ENCODE assay signal across 1 cellular context in genomic region chr1:56617141-56617540, GRCh38.
A peak's percentile ranks its signal among the peaks of the same experiment; 100 is the strongest.
TF ChIP-seq lines count a peak whose summit lies in the region.

No MANE protein-coding gene starts in this region.

TF ChIP-seq in HEK293, 187 proteins besides CTCF, POLR2A, EP300 and RAD21 (continued from another document):
- peak; percentile 14; the same call in 1 of the 2 replicates for TF ChIP-seq ZNF2 (tag by site-specific recombination; IDR thresholded peaks at IDR 0.05)
- peak; percentile 89 for TF ChIP-seq INSM2 (tag by site-specific recombination; IDR thresholded peaks at IDR 0.05)
- TF ChIP-seq SP7 (tag by site-specific recombination; IDR thresholded peaks at IDR 0.05) = peak; percentile 61
- TF ChIP-seq ZNF133 (tag by site-specific recombination; IDR thresholded peaks at IDR 0.05) = no peak
- no peak for TF ChIP-seq ZNF202 (tag by site-specific recombination; IDR thresholded peaks at IDR 0.05; ENCODE audit: borderline replicate concordance)
- peak; percentile 31; the same call in 1 of the 2 replicates for TF ChIP-seq PRDM1 (tag by site-specific recombination; IDR thresholded peaks at IDR 0.05)
TF ChIP-seq in HEK293: peak in this region for 12.
